8 cellular contexts compared by ENCODE assay signal in the genomic region with DNA sequence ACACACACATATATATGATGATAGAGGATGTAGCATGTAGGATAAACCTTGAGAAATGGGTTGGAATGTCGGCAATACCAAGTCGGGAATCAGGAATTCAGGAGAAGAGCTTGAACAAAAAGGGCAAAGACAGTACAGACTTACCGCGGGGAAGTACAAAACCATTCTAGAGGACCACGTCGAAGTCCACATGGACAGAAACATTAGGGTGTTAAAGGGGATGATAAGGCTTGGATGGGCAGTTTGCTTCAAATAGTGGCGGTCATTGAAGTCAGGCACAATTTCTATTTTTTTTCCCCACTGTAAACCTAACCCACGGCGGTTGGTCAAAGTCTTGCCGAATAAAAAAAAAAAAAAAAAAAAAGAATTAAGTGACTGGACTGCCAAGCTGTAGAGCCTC.
DNase-seq lines count a peak whose midpoint lies in the region; TF ChIP-seq lines count a peak whose summit lies in the region.

No MANE protein-coding gene starts in this region.

- H3K4me3 ChIP-seq in AG09309 (ENCODE audit: control insufficient read depth, low read depth, low read length) (peak overlapping the region; percentile 63), HUES6 (ENCODE audit: low read depth, low read length) (peak overlapping the region; percentile 74), brain microvascular endothelial cell (ENCODE audit: low read depth, low read length) (peak overlapping the region; percentile 65), muscle layer of colon (ENCODE audit: low read depth in 1 of 2, low read length in 2 of 2) (peak overlapping the region; percentile 76 to 88)

- H3K9ac ChIP-seq in HUES6 (ENCODE audit: low read length) (peak overlapping the region; percentile 69), muscle layer of colon (ENCODE audit: low read length) (no peak overlapping the region)

- in situ Hi-C loops in brain microvascular endothelial cell (cut with HindIII; ENCODE audit: low pct_ligation_motif_present, low sequenced_read_pairs), result no loop called here

- peaks cover 9% of the 10 kb centered on the region; the same call in 1 of the 2 replicates for H3K36me3 ChIP-seq in HUES6 (ENCODE audit: control insufficient read depth, insufficient read depth, low read length)
- no peaks in the 10 kb centered on the region for H3K36me3 ChIP-seq in brain microvascular endothelial cell (replicated peaks)
- H3K36me3 ChIP-seq in muscle layer of colon (ENCODE audit: insufficient read depth, low read length), result no peaks in the 10 kb centered on the region

- H3K27me3 ChIP-seq in HUES6 (ENCODE audit: control insufficient read depth, insufficient read depth, low read length) (no peaks in the 10 kb centered on the region), brain microvascular endothelial cell (replicated peaks) (no peaks in the 10 kb centered on the region), muscle layer of colon (ENCODE audit: control insufficient read depth in 1 of 2, insufficient read depth in 2 of 2, low read length in 2 of 2) (no peaks in the 10 kb centered on the region)

- TF ChIP-seq CTCF in AG09309 (IDR thresholded peaks at IDR 0.05; ENCODE audit: control insufficient read depth, insufficient read depth, low read depth, low read length, missing control alignments) (no peak), brain microvascular endothelial cell (IDR thresholded peaks at IDR 0.05; ENCODE audit: low read depth, low read length, missing control alignments) (no peak)

- peaks cover 13% of the 10 kb centered on the region; the same call in 1 of the 2 replicates for H3K4me1 ChIP-seq in HUES6 (ENCODE audit: control insufficient read depth, insufficient read depth, low read length)
- peaks cover 29% of the 10 kb centered on the region for H3K4me1 ChIP-seq in muscle layer of colon (ENCODE audit: insufficient read depth, low read length)

- DNase-seq in AG09309 (ENCODE audit: low read depth) (no peak), brain microvascular endothelial cell (no peak), germinal center (ENCODE audit: low spot score) (no peak), retina (no peak), NCI-H1105 treated with DMSO at 0.1 percent for 48 hours (lab: John Stamatoyannopoulos, UW) (no peak), kidney tubule cell (ENCODE audit: low spot score) (no peak)

- peaks cover 10% of the 10 kb centered on the region for H3K9me3 ChIP-seq in HUES6 (ENCODE audit: control insufficient read depth, insufficient read depth, low read depth, low read length)
- H3K9me3 ChIP-seq in muscle layer of colon (ENCODE audit: low read length), result no peaks in the 10 kb centered on the region

- H3K27ac ChIP-seq in HUES6 (ENCODE audit: low read depth, low read length) (peak overlapping the region; percentile 3; the same call in 1 of the 2 replicates), brain microvascular endothelial cell (no peak overlapping the region), muscle layer of colon (ENCODE audit: low read depth, low read length) (peak overlapping the region; percentile 73)
